In the genomic region with DNA sequence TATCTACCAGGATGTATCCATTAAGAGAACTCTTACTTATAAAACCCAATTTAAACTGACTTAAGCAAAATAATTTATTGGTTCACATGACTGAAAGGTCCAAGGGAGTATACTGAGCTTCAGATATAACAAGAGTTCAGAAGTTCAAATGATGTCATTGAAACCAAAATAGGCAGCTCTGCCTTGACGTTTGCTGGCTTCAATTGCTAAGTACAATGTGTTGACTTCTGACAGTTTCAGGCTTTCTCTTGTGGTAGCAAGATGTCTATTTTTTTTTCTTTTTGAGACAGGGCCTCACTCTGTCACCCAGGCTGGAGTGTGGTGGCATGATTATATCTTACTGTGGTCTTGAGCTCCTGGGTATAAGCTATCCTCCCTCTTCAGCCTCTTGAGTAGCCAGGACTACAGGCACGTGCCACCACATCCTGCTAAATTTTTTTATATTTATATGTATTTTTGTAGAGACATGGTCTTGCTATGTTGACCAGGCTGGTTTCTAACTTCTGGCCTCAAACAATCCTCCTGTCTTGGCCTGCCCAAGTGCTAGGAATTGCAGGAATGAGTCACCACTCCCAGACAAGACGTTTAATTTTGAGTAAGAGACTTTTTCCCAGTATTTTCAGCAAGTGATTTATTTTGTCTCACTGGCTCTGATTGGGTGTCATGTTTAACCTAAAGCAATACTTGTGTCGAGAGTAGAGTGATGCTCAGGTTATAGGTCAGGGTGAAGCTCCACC, we compare ENCODE assay signal across 12 cellular contexts.
DNase-seq lines count a peak whose midpoint lies in the region; ATAC-seq and TF ChIP-seq lines count a peak whose summit lies in the region.
"Had no signal": no experiment of that assay in that cellular context is flagged by ENCODE, and none has a peak within 500 bp of the region (broad histone marks: within the 10 kb centered on the region; RNA-seq: fewer than 3 reads in every experiment).

No MANE protein-coding gene starts in this region.

- H3K4me1 Mint-ChIP-seq in type B pancreatic cell (ENCODE audit: unreplicated experiment), result peaks cover 5% of the 10 kb centered on the region
- H3K4me1 Mint-ChIP-seq: B cell had no signal

- peak; percentile 29 for DNase-seq in GM12865 (ENCODE audit: low read depth)
- DNase-seq in GM20000 (ENCODE audit: low spot score), result peak; percentile 26
- DNase-seq in astrocyte of the hippocampus (ENCODE audit: low read depth, low spot score), result peak; percentile 45
- no peak for DNase-seq in dedifferentiated amniotic fluid mesenchymal stem cell (ENCODE audit: extremely low spot score)
- no peak for DNase-seq in type B pancreatic cell (ENCODE audit: extremely low spot score, unreplicated experiment)
- DNase-seq in NK-92 treated with Interleukin-12 subunit alpha and Interleukin-12 subunit beta, amount 100 ng/mL, for 24 hours (lab: John Stamatoyannopoulos, UW), result no peak
- DNase-seq in NOMO-1 treated with DMSO at 0.1 percent for 48 hours (lab: John Stamatoyannopoulos, UW; ENCODE audit: unreplicated experiment), result no peak
- DNase-seq: activated T-cell treated with anti-CD3 and anti-CD28 coated beads, Interleukin-2, amount 50 U/mL, for 1 hour; ovary had no signal

- H3K9me3 Mint-ChIP-seq in type B pancreatic cell, result no peaks in the 10 kb centered on the region
- H3K9me3 Mint-ChIP-seq: dendritic cell treated with granulocyte-macrophage colony-stimulating factor and Interleukin-4, amounts not matched to agents 40 ng/mL and 50 ng/mL, for 4 days had no signal

- TF ChIP-seq CTCF in GM12865 (IDR thresholded peaks at IDR 0.05; ENCODE audit: insufficient read depth, low read depth, low read length, missing control alignments), result no peak
- no peak for TF ChIP-seq CTCF in GM20000 (IDR thresholded peaks at IDR 0.05; ENCODE audit: extremely low read depth, missing control alignments)
- no peak for TF ChIP-seq CTCF in type B pancreatic cell (conservative IDR thresholded peaks at IDR 0.05)

- no peak overlapping the region for H3K4me3 ChIP-seq in GM12865 (ENCODE audit: low read depth, low read length)
- H3K4me3 ChIP-seq: ovary had no signal

- no peaks in the 10 kb centered on the region for H3K27me3 Mint-ChIP-seq in type B pancreatic cell
- H3K27me3 Mint-ChIP-seq: B cell; dendritic cell treated with granulocyte-macrophage colony-stimulating factor and Interleukin-4, amounts not matched to agents 40 ng/mL and 50 ng/mL, for 4 days had no signal

- ATAC-seq in HG03103 (IDR thresholded peaks at IDR 0.05; ENCODE audit: low read depth, unreplicated experiment), result peak; percentile 94

- H3K4me3 Mint-ChIP-seq in type B pancreatic cell, result no peak overlapping the region
- H3K4me3 Mint-ChIP-seq: B cell; dendritic cell treated with granulocyte-macrophage colony-stimulating factor and Interleukin-4, amounts not matched to agents 40 ng/mL and 50 ng/mL, for 4 days had no signal

- no peaks in the 10 kb centered on the region for H3K36me3 Mint-ChIP-seq in type B pancreatic cell

- H3K27ac Mint-ChIP-seq in type B pancreatic cell, result no peak overlapping the region
- H3K27ac Mint-ChIP-seq: B cell; dendritic cell treated with granulocyte-macrophage colony-stimulating factor and Interleukin-4, amounts not matched to agents 40 ng/mL and 50 ng/mL, for 4 days had no signal

Comparison
In these comparisons a context has a peak if more than half of its experiments do, and no peak if none do; other contexts are left out.
1. DNase-seq: peak in GM12865 (single experiment), GM20000 (single experiment) and astrocyte of the hippocampus (single experiment); none in dedifferentiated amniotic fluid mesenchymal stem cell (single experiment), type B pancreatic cell (single experiment), NK-92 treated with Interleukin-12 subunit alpha and Interleukin-12 subunit beta, amount 100 ng/mL, for 24 hours (single experiment) and NOMO-1 treated with DMSO at 0.1 percent for 48 hours (single experiment).